1 cellular context compared by ENCODE assay signal in genomic region chr6:20033697-20034407, GRCh38.
TF ChIP-seq lines count a peak whose summit lies in the region.

No MANE protein-coding gene starts in this region.

TF ChIP-seq in GM23338, 12 proteins besides CTCF, POLR2A, EP300 and RAD21 (continued from another document):
- TF ChIP-seq REST (IDR thresholded peaks at IDR 0.05; ENCODE audit: unreplicated experiment) (no peak), NANOG (IDR thresholded peaks at IDR 0.05; ENCODE audit: borderline replicate concordance) (no peak), POLR2AphosphoS5 (IDR thresholded peaks at IDR 0.05; ENCODE audit: low read depth) (no peak)
